In the genomic region with DNA sequence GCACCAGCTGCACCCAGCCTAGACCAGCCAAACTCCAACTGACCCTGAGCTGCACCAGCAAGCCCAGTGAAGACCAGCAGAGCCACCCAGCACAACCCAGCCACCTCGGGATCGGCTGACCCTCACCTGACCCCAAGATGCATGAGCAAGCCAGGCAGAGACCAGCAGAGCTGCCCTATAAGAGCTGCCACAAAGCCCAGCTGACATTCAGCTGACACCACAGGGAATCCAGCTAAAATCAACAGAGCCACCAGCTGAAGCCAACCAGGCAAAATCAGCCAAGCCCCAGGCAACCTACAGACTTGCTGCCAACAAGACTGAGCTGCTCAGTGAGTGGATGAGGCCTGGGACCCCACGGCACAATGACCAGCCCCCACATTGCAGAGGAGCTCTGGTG, we compare ENCODE assay signal across 22 cellular contexts. TPM values are rescaled to one million over a fixed set of nuclear protein-coding genes. Genes with fewer than 3 reads are reported as not detected.
DNase-seq lines count a peak whose midpoint lies in the region; ATAC-seq, FAIRE-seq and TF ChIP-seq lines count a peak whose summit lies in the region.
"Had no signal": no experiment of that assay in that cellular context is flagged by ENCODE, and none has a peak within 500 bp of the region (broad histone marks: within the 10 kb centered on the region; RNA-seq: fewer than 3 reads in every experiment).

No MANE protein-coding gene starts in this region.

- no peaks in the 10 kb centered on the region for H3K27me3 Mint-ChIP-seq in activated CD4-positive, alpha-beta memory T cell treated with anti-CD3 and anti-CD28 coated beads for 36 hours
- H3K27me3 Mint-ChIP-seq in activated naive CD4-positive, alpha-beta T cell treated with anti-CD3 and anti-CD28 coated beads for 36 hours (ENCODE audit: low read depth): no peaks in the 10 kb centered on the region
- no peaks in the 10 kb centered on the region for H3K27me3 Mint-ChIP-seq in stimulated activated naive CD8-positive, alpha-beta T cell treated with anti-CD3 and anti-CD28 coated beads, Interleukin-15, amount 100 ng/mL, for 72 hours
- H3K27me3 Mint-ChIP-seq: stimulated activated naive CD8-positive, alpha-beta T cell treated with anti-CD3 and anti-CD28 coated beads, Interleukin-15, Interleukin-2, amounts not matched to agents 100 ng/mL and 50 ng/mL, for 24 hours had no signal

- no peak overlapping the region for H3K4me3 Mint-ChIP-seq in activated CD4-positive, alpha-beta memory T cell treated with anti-CD3 and anti-CD28 coated beads for 36 hours
- H3K4me3 Mint-ChIP-seq in activated naive CD4-positive, alpha-beta T cell treated with anti-CD3 and anti-CD28 coated beads for 36 hours: no peak overlapping the region
- no peak overlapping the region for H3K4me3 Mint-ChIP-seq in stimulated activated naive CD8-positive, alpha-beta T cell treated with anti-CD3 and anti-CD28 coated beads, Interleukin-15, amount 100 ng/mL, for 72 hours
- H3K4me3 Mint-ChIP-seq: activated CD4-positive, alpha-beta T cell treated with anti-CD3 and anti-CD28 coated beads, Interleukin-2, amount 10 ng/mL, durations not matched to agents 24 days and 14 days; activated T-cell treated with anti-CD3 and anti-CD28 coated beads, Interleukin-2, amount 50 U/mL, for 72 hours; stimulated activated naive CD8-positive, alpha-beta T cell treated with anti-CD3 and anti-CD28 coated beads, Interleukin-15, Interleukin-2, amounts not matched to agents 100 ng/mL and 50 ng/mL, for 24 hours had no signal

- H3F3A ChIP-seq in MM.1S (ENCODE audit: insufficient read depth, low read length): no peaks in the 10 kb centered on the region

- H3K9ac ChIP-seq in MM.1S (ENCODE audit: low read length): no peak overlapping the region
- H3K9ac ChIP-seq: KMS-11 had no signal

- no peaks in the 10 kb centered on the region for H3K9me3 Mint-ChIP-seq in activated CD4-positive, alpha-beta memory T cell treated with anti-CD3 and anti-CD28 coated beads for 36 hours
- H3K9me3 Mint-ChIP-seq in activated naive CD4-positive, alpha-beta T cell treated with anti-CD3 and anti-CD28 coated beads for 36 hours: no peaks in the 10 kb centered on the region
- H3K9me3 Mint-ChIP-seq in stimulated activated naive CD8-positive, alpha-beta T cell treated with anti-CD3 and anti-CD28 coated beads, Interleukin-15, amount 100 ng/mL, for 72 hours: no peaks in the 10 kb centered on the region
- H3K9me3 Mint-ChIP-seq: activated CD4-positive, alpha-beta T cell treated with anti-CD3 and anti-CD28 coated beads, Interleukin-2, amount 10 ng/mL, durations not matched to agents 24 days and 14 days; activated T-cell treated with anti-CD3 and anti-CD28 coated beads, Interleukin-2, amount 50 U/mL, for 72 hours; stimulated activated naive CD8-positive, alpha-beta T cell treated with anti-CD3 and anti-CD28 coated beads, Interleukin-15, Interleukin-2, amounts not matched to agents 100 ng/mL and 50 ng/mL, for 24 hours had no signal

- DNase-seq in EH (ENCODE audit: low read depth): peak; percentile 33
- peak; percentile 19 for DNase-seq in MM.1S
- DNase-seq in activated CD4-positive, alpha-beta memory T cell treated with anti-CD3 and anti-CD28 coated beads for 36 hours: peak; percentile 7
- peak; percentile 50 for DNase-seq in retina
- no peak for DNase-seq in activated naive CD4-positive, alpha-beta T cell treated with anti-CD3 and anti-CD28 coated beads for 36 hours
- no peak for DNase-seq in frontal cortex (ENCODE audit: low spot score in 2 of 2)
- DNase-seq in stimulated activated naive CD8-positive, alpha-beta T cell treated with anti-CD3 and anti-CD28 coated beads, Interleukin-15, amount 100 ng/mL, for 72 hours: no peak
- DNase-seq: activated CD4-positive, alpha-beta T cell treated with anti-CD3 and anti-CD28 coated beads, Interleukin-2, amount 10 ng/mL, durations not matched to agents 24 days and 14 days; activated T-cell treated with anti-CD3 and anti-CD28 coated beads, Interleukin-2, amount 50 U/mL, for 72 hours; EL; midbrain; NCI-H146; NCI-H82; occipital lobe; Right ventricle myocardium superior had no signal

- H3K27ac ChIP-seq in MM.1S (ENCODE audit: low read length): no peak overlapping the region
- H3K27ac ChIP-seq: adrenal gland, HL-60, KMS-11 had no signal

- H3K4me1 ChIP-seq in MM.1S (ENCODE audit: low read length): no peaks in the 10 kb centered on the region
- H3K4me1 ChIP-seq: adrenal gland had no signal

- H3K79me2 ChIP-seq in MM.1S (ENCODE audit: low read length): no peaks in the 10 kb centered on the region

- no peak for FAIRE-seq in frontal cortex (lab: Jason Lieb, UNC)
- FAIRE-seq: GM12891, keratinocyte had no signal

- H3K27me3 ChIP-seq in MM.1S (replicated peaks; ENCODE audit: insufficient read depth, low read length): no peaks in the 10 kb centered on the region
- H3K27me3 ChIP-seq: adrenal gland had no signal

- POLR2A ChIA-PET in activated CD4-positive, alpha-beta memory T cell treated with anti-CD3 and anti-CD28 coated beads for 36 hours (lab: Charles Lee): interaction anchor here (0.5 kb wide), 1 partner anchor 99 kb away, joined by 3 read pairs; no protein-coding TSS in a partner anchor

- H4K20me1 ChIP-seq in MM.1S (ENCODE audit: insufficient read depth, low read length): no peaks in the 10 kb centered on the region

- H3K9me3 ChIP-seq in MM.1S (replicated peaks; ENCODE audit: insufficient read depth, low read length): no peaks in the 10 kb centered on the region
- H3K9me3 ChIP-seq: adrenal gland had no signal

- intact Hi-C loops in activated CD4-positive, alpha-beta memory T cell treated with anti-CD3 and anti-CD28 coated beads for 36 hours (cut with micrococcal nuclease): no loop called here
- intact Hi-C loops in activated naive CD4-positive, alpha-beta T cell treated with anti-CD3 and anti-CD28 coated beads for 36 hours (cut with micrococcal nuclease): no loop called here

- no peak for TF ChIP-seq CTCF in MM.1S (IDR thresholded peaks at IDR 0.05; ENCODE audit: low read length)

- H3K4me3 ChIP-seq in MM.1S (ENCODE audit: low read length): no peak overlapping the region
- H3K4me3 ChIP-seq: adrenal gland, smooth muscle cell had no signal

- H3K27ac Mint-ChIP-seq in activated CD4-positive, alpha-beta memory T cell treated with anti-CD3 and anti-CD28 coated beads for 36 hours: no peak overlapping the region
- H3K27ac Mint-ChIP-seq in activated naive CD4-positive, alpha-beta T cell treated with anti-CD3 and anti-CD28 coated beads for 36 hours: no peak overlapping the region
- H3K27ac Mint-ChIP-seq in stimulated activated naive CD8-positive, alpha-beta T cell treated with anti-CD3 and anti-CD28 coated beads, Interleukin-15, amount 100 ng/mL, for 72 hours: no peak overlapping the region
- H3K27ac Mint-ChIP-seq: activated CD4-positive, alpha-beta T cell treated with anti-CD3 and anti-CD28 coated beads, Interleukin-2, amount 10 ng/mL, durations not matched to agents 24 days and 14 days; activated T-cell treated with anti-CD3 and anti-CD28 coated beads, Interleukin-2, amount 50 U/mL, for 72 hours; stimulated activated naive CD8-positive, alpha-beta T cell treated with anti-CD3 and anti-CD28 coated beads, Interleukin-15, Interleukin-2, amounts not matched to agents 100 ng/mL and 50 ng/mL, for 24 hours had no signal

- H3K4me1 Mint-ChIP-seq in activated CD4-positive, alpha-beta memory T cell treated with anti-CD3 and anti-CD28 coated beads for 36 hours (ENCODE audit: low read depth): no peaks in the 10 kb centered on the region
- H3K4me1 Mint-ChIP-seq in activated naive CD4-positive, alpha-beta T cell treated with anti-CD3 and anti-CD28 coated beads for 36 hours (ENCODE audit: low read depth): no peaks in the 10 kb centered on the region
- H3K4me1 Mint-ChIP-seq in stimulated activated naive CD8-positive, alpha-beta T cell treated with anti-CD3 and anti-CD28 coated beads, Interleukin-15, amount 100 ng/mL, for 72 hours: no peaks in the 10 kb centered on the region
- H3K4me1 Mint-ChIP-seq: activated CD4-positive, alpha-beta T cell treated with anti-CD3 and anti-CD28 coated beads, Interleukin-2, amount 10 ng/mL, durations not matched to agents 24 days and 14 days had no signal

- ATAC-seq in stimulated activated naive CD8-positive, alpha-beta T cell treated with anti-CD3 and anti-CD28 coated beads, Interleukin-15, amount 100 ng/mL, for 72 hours: no peak
- ATAC-seq: activated T-cell treated with anti-CD3 and anti-CD28 coated beads, Interleukin-2, amount 50 U/mL, for 72 hours had no signal

- H3K4me2 ChIP-seq in MM.1S (ENCODE audit: low read depth, low read length): no peak overlapping the region
- H3K4me2 ChIP-seq: KMS-11, smooth muscle cell had no signal

- CTCF ChIA-PET in activated CD4-positive, alpha-beta memory T cell treated with anti-CD3 and anti-CD28 coated beads for 36 hours (lab: Charles Lee): no interaction called here
- CTCF ChIA-PET in activated naive CD4-positive, alpha-beta T cell treated with anti-CD3 and anti-CD28 coated beads for 36 hours (lab: Charles Lee): no interaction called here

- 0 out of 2 replicates have a peak overlapping the region, but pooled peaks have one; percentile 15 for H2AFZ ChIP-seq in MM.1S (ENCODE audit: low read length)

- no peaks in the 10 kb centered on the region for H3K9me2 ChIP-seq in MM.1S (replicated peaks; ENCODE audit: insufficient read depth, low read length)

- no peaks in the 10 kb centered on the region for H3K36me3 ChIP-seq in MM.1S (replicated peaks; ENCODE audit: insufficient read depth, low read length)
- H3K36me3 ChIP-seq: adrenal gland had no signal

- no peaks in the 10 kb centered on the region for H3K36me3 Mint-ChIP-seq in activated CD4-positive, alpha-beta memory T cell treated with anti-CD3 and anti-CD28 coated beads for 36 hours
- no peaks in the 10 kb centered on the region for H3K36me3 Mint-ChIP-seq in activated naive CD4-positive, alpha-beta T cell treated with anti-CD3 and anti-CD28 coated beads for 36 hours (ENCODE audit: low read depth)

RNA-seq across cellular contexts. Expression of a gene that starts 54.6 kb away (rescaled TPM):
- not detected for total RNA-seq in activated CD4-positive, alpha-beta memory T cell treated with anti-CD3 and anti-CD28 coated beads for 36 hours
- total RNA-seq in activated naive CD4-positive, alpha-beta T cell treated with anti-CD3 and anti-CD28 coated beads for 36 hours: not detected
- total RNA-seq in frontal cortex: 2.4 TPM
- total RNA-seq: activated CD4-positive, alpha-beta T cell treated with anti-CD3 and anti-CD28 coated beads, Interleukin-2, amount 10 ng/mL, durations not matched to agents 24 days and 14 days; activated T-cell treated with anti-CD3 and anti-CD28 coated beads, Interleukin-2, amount 50 U/mL, for 72 hours; Right ventricle myocardium superior had no signal

RNA-seq across cellular contexts. Expression of a gene that starts 58.6 kb away (rescaled TPM):
- total RNA-seq in activated CD4-positive, alpha-beta memory T cell treated with anti-CD3 and anti-CD28 coated beads for 36 hours: 10 to 100 TPM; 55.4 to 58.2 TPM
- 10 to 100 TPM; 50.4 to 51.1 TPM for total RNA-seq in activated naive CD4-positive, alpha-beta T cell treated with anti-CD3 and anti-CD28 coated beads for 36 hours
- 57.5 TPM for total RNA-seq in frontal cortex

Comparison
In these comparisons a context has a peak if more than half of its experiments do, and no peak if none do; other contexts are left out.
1. DNase-seq: peak in EH (single experiment), MM.1S (single experiment), activated CD4-positive, alpha-beta memory T cell treated with anti-CD3 and anti-CD28 coated beads for 36 hours (single experiment) and retina (single experiment); none in activated naive CD4-positive, alpha-beta T cell treated with anti-CD3 and anti-CD28 coated beads for 36 hours (single experiment), frontal cortex (0 of 2) and stimulated activated naive CD8-positive, alpha-beta T cell treated with anti-CD3 and anti-CD28 coated beads, Interleukin-15, amount 100 ng/mL, for 72 hours (0 of 2).